Comparison of ENCODE assay signal across 1 cellular context in the genomic region with DNA sequence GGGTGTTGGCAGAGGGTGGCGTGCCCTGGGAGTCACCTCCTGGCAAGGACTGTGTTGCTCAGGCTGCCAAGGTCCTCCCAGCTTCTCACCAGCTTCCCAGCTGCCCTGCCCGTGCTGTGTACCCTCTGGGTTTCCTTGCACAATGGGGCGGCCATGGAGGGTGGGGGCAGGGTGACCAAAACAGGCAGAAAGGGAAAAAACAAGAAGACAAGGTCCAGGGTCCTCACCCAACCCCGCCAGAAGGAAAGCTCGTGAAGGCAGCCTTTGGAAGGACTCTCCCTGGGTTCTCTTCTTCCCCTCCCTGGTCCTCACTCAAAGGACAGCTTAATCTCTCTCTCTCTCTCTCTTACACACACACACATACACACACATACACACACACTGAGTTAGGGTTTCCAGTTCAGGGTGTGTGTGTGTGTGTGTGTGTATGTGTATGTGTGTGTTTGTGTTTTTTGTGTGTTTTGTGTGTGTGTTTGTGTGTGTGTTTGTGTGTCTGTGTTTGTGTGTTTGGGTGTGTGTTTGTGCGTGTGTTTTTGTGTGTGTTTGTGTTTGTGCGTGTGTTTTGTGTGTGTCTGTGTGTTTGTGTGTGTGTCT.
TF ChIP-seq lines count a peak whose summit lies in the region.

No MANE protein-coding gene starts in this region.

TF ChIP-seq in HepG2, 621 proteins besides CTCF, POLR2A, EP300 and RAD21 (continued from another document and continues in another):
- TF ChIP-seq, protein P1, sequence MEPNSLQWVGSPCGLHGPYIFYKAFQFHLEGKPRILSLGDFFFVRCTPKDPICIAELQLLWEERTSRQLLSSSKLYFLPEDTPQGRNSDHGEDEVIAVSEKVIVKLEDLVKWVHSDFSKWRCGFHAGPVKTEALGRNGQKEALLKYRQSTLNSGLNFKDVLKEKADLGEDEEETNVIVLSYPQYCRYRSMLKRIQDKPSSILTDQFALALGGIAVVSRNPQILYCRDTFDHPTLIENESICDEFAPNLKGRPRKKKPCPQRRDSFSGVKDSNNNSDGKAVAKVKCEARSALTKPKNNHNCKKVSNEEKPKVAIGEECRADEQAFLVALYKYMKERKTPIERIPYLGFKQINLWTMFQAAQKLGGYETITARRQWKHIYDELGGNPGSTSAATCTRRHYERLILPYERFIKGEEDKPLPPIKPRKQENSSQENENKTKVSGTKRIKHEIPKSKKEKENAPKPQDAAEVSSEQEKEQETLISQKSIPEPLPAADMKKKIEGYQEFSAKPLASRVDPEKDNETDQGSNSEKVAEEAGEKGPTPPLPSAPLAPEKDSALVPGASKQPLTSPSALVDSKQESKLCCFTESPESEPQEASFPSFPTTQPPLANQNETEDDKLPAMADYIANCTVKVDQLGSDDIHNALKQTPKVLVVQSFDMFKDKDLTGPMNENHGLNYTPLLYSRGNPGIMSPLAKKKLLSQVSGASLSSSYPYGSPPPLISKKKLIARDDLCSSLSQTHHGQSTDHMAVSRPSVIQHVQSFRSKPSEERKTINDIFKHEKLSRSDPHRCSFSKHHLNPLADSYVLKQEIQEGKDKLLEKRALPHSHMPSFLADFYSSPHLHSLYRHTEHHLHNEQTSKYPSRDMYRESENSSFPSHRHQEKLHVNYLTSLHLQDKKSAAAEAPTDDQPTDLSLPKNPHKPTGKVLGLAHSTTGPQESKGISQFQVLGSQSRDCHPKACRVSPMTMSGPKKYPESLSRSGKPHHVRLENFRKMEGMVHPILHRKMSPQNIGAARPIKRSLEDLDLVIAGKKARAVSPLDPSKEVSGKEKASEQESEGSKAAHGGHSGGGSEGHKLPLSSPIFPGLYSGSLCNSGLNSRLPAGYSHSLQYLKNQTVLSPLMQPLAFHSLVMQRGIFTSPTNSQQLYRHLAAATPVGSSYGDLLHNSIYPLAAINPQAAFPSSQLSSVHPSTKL (CRISPR knock-in tag; IDR thresholded peaks at IDR 0.05): peak; percentile 54
- TF ChIP-seq NBN (conservative IDR thresholded peaks at IDR 0.05) (peak; percentile 96; the same call in 1 of the 2 replicates), RFXAP (CRISPR knock-in tag; IDR thresholded peaks at IDR 0.05; ENCODE audit: borderline replicate concordance) (0 out of 2 replicates have a peak, but pooled peaks have one; percentile 23), ZNF101 (CRISPR knock-in tag; IDR thresholded peaks at IDR 0.05; ENCODE audit: borderline replicate concordance, low read depth) (peak; percentile 53; the same call in 1 of the 2 replicates), ATF7 (IDR thresholded peaks at IDR 0.05) (peak; percentile 35; the same call in 1 of the 2 replicates), ATF7 (CRISPR knock-in tag; IDR thresholded peaks at IDR 0.05) (no peak), FOXC1 (CRISPR knock-in tag; IDR thresholded peaks at IDR 0.05; ENCODE audit: borderline replicate concordance) (no peak), TBX2 (CRISPR knock-in tag; IDR thresholded peaks at IDR 0.05; ENCODE audit: borderline replicate concordance) (0 out of 2 replicates have a peak, but pooled peaks have one; percentile 18), HOXA7 (CRISPR knock-in tag; IDR thresholded peaks at IDR 0.05) (0 out of 2 replicates have a peak, but pooled peaks have one; percentile 50), PHF8 (CRISPR knock-in tag; IDR thresholded peaks at IDR 0.05) (0 out of 2 replicates have a peak, but pooled peaks have one; percentile 23), KLF9 (CRISPR knock-in tag; IDR thresholded peaks at IDR 0.05; ENCODE audit: low read depth) (no peak), CHCHD3 (CRISPR knock-in tag; IDR thresholded peaks at IDR 0.05) (no peak), U2AF2 (IDR thresholded peaks at IDR 0.05; ENCODE audit: low read depth, low read length) (no peak), CEBPB (IDR thresholded peaks at IDR 0.05; ENCODE audit: borderline replicate concordance, low read depth, low read length) (peak; percentile 49; the same call in 1 of the 2 replicates), FOXA3 (CRISPR knock-in tag; IDR thresholded peaks at IDR 0.05) (peak; percentile 54), POLR2G (IDR thresholded peaks at IDR 0.05; ENCODE audit: low read depth, low read length) (peak; percentile 37; the same call in 1 of the 2 replicates), SRSF1 (optimal IDR thresholded peaks at IDR 0.05; ENCODE audit: low read depth, low read length) (no peak), GABPB1 (CRISPR knock-in tag; IDR thresholded peaks at IDR 0.05) (0 out of 2 replicates have a peak, but pooled peaks have one; percentile 1), HNF4A (CRISPR knock-in tag; IDR thresholded peaks at IDR 0.05) (peak; percentile 86), MIER3 (CRISPR knock-in tag; IDR thresholded peaks at IDR 0.05; ENCODE audit: borderline replicate concordance) (peak; percentile 34; the same call in 1 of the 2 replicates), ZNF782 (CRISPR knock-in tag; IDR thresholded peaks at IDR 0.05; ENCODE audit: borderline replicate concordance) (0 out of 2 replicates have a peak, but pooled peaks have one; percentile 51), ERF (CRISPR knock-in tag; IDR thresholded peaks at IDR 0.05) (no peak), PAX8 (CRISPR knock-in tag; IDR thresholded peaks at IDR 0.05; ENCODE audit: borderline replicate concordance) (0 out of 2 replicates have a peak, but pooled peaks have one; percentile 79), NR2F1 (CRISPR knock-in tag; IDR thresholded peaks at IDR 0.05) (peak in 1 of 2 experiments; percentile 40; a peak in 1 of 4 replicates), SOX6 (IDR thresholded peaks at IDR 0.05) (no peak), SOX6 (CRISPR knock-in tag; IDR thresholded peaks at IDR 0.05) (peak; percentile 66), HNRNPL (IDR thresholded peaks at IDR 0.05; ENCODE audit: low read depth, low read length) (peak; percentile 93), ZNF296 (CRISPR knock-in tag; conservative IDR thresholded peaks at IDR 0.05) (peak; percentile 64; the same call in 1 of the 2 replicates), MTA1 (CRISPR knock-in tag; IDR thresholded peaks at IDR 0.05; ENCODE audit: borderline replicate concordance) (peak; percentile 60; the same call in 1 of the 2 replicates), FOSL2 (CRISPR knock-in tag; IDR thresholded peaks at IDR 0.05) (0 out of 2 replicates have a peak, but pooled peaks have one; percentile 23), HDAC1 (CRISPR knock-in tag; IDR thresholded peaks at IDR 0.05) (peak; percentile 57), SPEN (CRISPR knock-in tag; IDR thresholded peaks at IDR 0.05; ENCODE audit: low read depth) (peak; percentile 61; the same call in 1 of the 2 replicates), ELF3 (CRISPR knock-in tag; IDR thresholded peaks at IDR 0.05) (no peak), NCOA2 (CRISPR knock-in tag; IDR thresholded peaks at IDR 0.05) (peak; percentile 54)
- TF ChIP-seq, protein P2, sequence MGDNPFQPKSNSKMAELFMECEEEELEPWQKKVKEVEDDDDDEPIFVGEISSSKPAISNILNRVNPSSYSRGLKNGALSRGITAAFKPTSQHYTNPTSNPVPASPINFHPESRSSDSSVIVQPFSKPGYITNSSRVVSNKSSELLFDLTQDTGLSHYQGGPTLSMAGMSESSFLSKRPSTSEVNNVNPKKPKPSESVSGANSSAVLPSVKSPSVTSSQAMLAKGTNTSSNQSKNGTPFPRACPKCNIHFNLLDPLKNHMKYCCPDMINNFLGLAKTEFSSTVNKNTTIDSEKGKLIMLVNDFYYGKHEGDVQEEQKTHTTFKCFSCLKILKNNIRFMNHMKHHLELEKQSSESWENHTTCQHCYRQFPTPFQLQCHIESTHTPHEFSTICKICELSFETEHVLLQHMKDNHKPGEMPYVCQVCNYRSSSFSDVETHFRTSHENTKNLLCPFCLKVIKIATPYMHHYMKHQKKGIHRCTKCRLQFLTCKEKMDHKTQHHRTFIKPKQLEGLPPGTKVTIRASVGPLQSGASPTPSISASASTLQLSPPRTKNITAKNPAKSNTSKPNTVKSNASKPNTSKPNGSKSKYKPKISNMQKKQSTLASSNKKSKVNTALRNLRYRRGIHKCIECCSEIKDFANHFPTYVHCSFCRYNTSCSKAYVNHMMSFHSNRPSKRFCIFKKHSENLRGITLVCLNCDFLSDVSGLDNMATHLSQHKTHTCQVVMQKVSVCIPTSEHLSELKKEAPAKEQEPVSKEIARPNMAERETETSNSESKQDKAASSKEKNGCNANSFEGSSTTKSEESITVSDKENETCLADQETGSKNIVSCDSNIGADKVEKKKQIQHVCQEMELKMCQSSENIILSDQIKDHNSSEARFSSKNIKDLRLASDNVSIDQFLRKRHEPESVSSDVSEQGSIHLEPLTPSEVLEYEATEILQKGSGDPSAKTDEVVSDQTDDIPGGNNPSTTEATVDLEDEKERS (CRISPR knock-in tag; IDR thresholded peaks at IDR 0.05): 0 out of 2 replicates have a peak, but pooled peaks have one; percentile 32
- TF ChIP-seq, protein P3, sequence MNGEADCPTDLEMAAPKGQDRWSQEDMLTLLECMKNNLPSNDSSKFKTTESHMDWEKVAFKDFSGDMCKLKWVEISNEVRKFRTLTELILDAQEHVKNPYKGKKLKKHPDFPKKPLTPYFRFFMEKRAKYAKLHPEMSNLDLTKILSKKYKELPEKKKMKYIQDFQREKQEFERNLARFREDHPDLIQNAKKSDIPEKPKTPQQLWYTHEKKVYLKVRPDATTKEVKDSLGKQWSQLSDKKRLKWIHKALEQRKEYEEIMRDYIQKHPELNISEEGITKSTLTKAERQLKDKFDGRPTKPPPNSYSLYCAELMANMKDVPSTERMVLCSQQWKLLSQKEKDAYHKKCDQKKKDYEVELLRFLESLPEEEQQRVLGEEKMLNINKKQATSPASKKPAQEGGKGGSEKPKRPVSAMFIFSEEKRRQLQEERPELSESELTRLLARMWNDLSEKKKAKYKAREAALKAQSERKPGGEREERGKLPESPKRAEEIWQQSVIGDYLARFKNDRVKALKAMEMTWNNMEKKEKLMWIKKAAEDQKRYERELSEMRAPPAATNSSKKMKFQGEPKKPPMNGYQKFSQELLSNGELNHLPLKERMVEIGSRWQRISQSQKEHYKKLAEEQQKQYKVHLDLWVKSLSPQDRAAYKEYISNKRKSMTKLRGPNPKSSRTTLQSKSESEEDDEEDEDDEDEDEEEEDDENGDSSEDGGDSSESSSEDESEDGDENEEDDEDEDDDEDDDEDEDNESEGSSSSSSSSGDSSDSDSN (CRISPR knock-in tag; IDR thresholded peaks at IDR 0.05): peak; percentile 39
- TF ChIP-seq, protein P4, sequence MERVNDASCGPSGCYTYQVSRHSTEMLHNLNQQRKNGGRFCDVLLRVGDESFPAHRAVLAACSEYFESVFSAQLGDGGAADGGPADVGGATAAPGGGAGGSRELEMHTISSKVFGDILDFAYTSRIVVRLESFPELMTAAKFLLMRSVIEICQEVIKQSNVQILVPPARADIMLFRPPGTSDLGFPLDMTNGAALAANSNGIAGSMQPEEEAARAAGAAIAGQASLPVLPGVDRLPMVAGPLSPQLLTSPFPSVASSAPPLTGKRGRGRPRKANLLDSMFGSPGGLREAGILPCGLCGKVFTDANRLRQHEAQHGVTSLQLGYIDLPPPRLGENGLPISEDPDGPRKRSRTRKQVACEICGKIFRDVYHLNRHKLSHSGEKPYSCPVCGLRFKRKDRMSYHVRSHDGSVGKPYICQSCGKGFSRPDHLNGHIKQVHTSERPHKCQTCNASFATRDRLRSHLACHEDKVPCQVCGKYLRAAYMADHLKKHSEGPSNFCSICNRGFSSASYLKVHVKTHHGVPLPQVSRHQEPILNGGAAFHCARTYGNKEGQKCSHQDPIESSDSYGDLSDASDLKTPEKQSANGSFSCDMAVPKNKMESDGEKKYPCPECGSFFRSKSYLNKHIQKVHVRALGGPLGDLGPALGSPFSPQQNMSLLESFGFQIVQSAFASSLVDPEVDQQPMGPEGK (CRISPR knock-in tag; IDR thresholded peaks at IDR 0.05): peak; percentile 84
- TF ChIP-seq, protein P5, sequence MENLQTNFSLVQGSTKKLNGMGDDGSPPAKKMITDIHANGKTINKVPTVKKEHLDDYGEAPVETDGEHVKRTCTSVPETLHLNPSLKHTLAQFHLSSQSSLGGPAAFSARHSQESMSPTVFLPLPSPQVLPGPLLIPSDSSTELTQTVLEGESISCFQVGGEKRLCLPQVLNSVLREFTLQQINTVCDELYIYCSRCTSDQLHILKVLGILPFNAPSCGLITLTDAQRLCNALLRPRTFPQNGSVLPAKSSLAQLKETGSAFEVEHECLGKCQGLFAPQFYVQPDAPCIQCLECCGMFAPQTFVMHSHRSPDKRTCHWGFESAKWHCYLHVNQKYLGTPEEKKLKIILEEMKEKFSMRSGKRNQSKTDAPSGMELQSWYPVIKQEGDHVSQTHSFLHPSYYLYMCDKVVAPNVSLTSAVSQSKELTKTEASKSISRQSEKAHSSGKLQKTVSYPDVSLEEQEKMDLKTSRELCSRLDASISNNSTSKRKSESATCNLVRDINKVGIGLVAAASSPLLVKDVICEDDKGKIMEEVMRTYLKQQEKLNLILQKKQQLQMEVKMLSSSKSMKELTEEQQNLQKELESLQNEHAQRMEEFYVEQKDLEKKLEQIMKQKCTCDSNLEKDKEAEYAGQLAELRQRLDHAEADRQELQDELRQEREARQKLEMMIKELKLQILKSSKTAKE (CRISPR knock-in tag; IDR thresholded peaks at IDR 0.05; ENCODE audit: borderline replicate concordance): 0 out of 2 replicates have a peak, but pooled peaks have one; percentile 16
- TF ChIP-seq, protein P6, sequence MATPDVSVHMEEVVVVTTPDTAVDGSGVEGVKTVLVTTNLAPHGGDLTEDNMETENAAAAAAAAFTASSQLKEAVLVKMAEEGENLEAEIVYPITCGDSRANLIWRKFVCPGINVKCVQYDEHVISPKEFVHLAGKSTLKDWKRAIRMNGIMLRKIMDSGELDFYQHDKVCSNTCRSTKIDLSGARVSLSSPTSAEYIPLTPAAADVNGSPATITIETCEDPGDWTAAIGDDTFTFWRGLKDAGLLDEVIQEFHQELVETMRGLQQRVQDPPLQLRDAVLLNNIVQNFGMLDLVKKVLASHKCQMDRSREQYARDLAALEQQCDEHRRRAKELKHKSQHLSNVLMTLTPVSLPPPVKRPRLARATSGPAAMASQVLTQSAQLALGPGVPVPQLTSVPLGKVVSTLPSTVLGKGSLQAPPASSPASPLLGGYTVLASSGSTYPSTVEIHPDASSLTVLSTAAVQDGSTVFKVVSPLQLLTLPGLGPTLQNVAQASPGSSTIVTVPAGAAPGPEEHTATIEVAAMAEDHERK (CRISPR knock-in tag; IDR thresholded peaks at IDR 0.05; ENCODE audit: low read depth): no peak
- TF ChIP-seq, protein P7, sequence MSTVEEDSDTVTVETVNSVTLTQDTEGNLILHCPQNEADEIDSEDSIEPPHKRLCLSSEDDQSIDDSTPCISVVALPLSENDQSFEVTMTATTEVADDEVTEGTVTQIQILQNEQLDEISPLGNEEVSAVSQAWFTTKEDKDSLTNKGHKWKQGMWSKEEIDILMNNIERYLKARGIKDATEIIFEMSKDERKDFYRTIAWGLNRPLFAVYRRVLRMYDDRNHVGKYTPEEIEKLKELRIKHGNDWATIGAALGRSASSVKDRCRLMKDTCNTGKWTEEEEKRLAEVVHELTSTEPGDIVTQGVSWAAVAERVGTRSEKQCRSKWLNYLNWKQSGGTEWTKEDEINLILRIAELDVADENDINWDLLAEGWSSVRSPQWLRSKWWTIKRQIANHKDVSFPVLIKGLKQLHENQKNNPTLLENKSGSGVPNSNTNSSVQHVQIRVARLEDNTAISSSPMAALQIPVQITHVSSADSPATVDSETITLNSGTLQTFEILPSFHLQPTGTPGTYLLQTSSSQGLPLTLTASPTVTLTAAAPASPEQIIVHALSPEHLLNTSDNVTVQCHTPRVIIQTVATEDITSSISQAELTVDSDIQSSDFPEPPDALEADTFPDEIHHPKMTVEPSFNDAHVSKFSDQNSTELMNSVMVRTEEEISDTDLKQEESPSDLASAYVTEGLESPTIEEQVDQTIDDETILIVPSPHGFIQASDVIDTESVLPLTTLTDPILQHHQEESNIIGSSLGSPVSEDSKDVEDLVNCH (CRISPR knock-in tag; IDR thresholded peaks at IDR 0.05): no peak
